ENCODE assay signal across 19 cellular contexts in genomic region chr6:159126590-159126989, GRCh38. TPM values are rescaled to one million over a fixed set of nuclear protein-coding genes. Genes with fewer than 3 reads are reported as not detected.
A peak's percentile ranks its signal among the peaks of the same experiment; 100 is the strongest.
DNase-seq lines count a peak whose midpoint lies in the region; ATAC-seq and TF ChIP-seq lines count a peak whose summit lies in the region.
"Had no signal": no experiment of that assay in that cellular context is flagged by ENCODE, and none has a peak within 500 bp of the region (broad histone marks: within the 10 kb centered on the region; RNA-seq: fewer than 3 reads in every experiment).

No MANE protein-coding gene starts in this region.

- peak overlapping the region; percentile 87 to 93 (median 88) for H3K27ac ChIP-seq in adrenal gland
- H3K27ac ChIP-seq: BLaER1 treated with 17β-estradiol and CSF1 and Interleukin-3, amounts not matched to agents 10 nM and 100 nM; neutrophil had no signal

- CTCF ChIA-PET in activated CD4-positive, alpha-beta T cell treated with anti-CD3 and anti-CD28 coated beads, Interleukin-2, amount 10 ng/mL, durations not matched to agents 7 days and 5 days (lab: Charles Lee) = interaction anchor here (1.3 kb wide), 1 partner anchor 8 kb away, joined by 6 read pairs; no protein-coding TSS in a partner anchor

- H3K27me3 Mint-ChIP-seq in stimulated activated naive B cell treated with anti-CD40 and anti-IgM and Interleukin-4, amounts not matched to agents 10 μg/mL and 1 μg/mL and 100 μg/mL, for 72 hours = no peaks in the 10 kb centered on the region
- peaks cover 8% of the 10 kb centered on the region for H3K27me3 Mint-ChIP-seq in activated CD4-positive, alpha-beta T cell treated with anti-CD3 and anti-CD28 coated beads, Interleukin-2, amount 10 ng/mL, durations not matched to agents 7 days and 5 days
- H3K27me3 Mint-ChIP-seq: activated CD8-positive, alpha-beta T cell treated with anti-CD3 and anti-CD28 coated beads for 36 hours had no signal

- no peaks in the 10 kb centered on the region for H3K36me3 ChIP-seq in adrenal gland (replicated peaks in 1 of 2)
- H3K36me3 ChIP-seq: BLaER1 treated with 17β-estradiol and CSF1 and Interleukin-3, amounts not matched to agents 10 nM and 100 nM; neutrophil had no signal

- no peaks in the 10 kb centered on the region for H3K27me3 ChIP-seq in adrenal gland
- H3K27me3 ChIP-seq: BLaER1 treated with 17β-estradiol and CSF1 and Interleukin-3, amounts not matched to agents 10 nM and 100 nM; neutrophil had no signal

- H3K9me3 ChIP-seq in adrenal gland (replicated peaks in 1 of 3) = no peaks in the 10 kb centered on the region
- H3K9me3 ChIP-seq: neutrophil had no signal

- DNase-seq in adrenal gland (peak; percentile 88 to 97 (median 96)), left ventricle myocardium superior (peak; percentile 85), DMS79 (lab: John Stamatoyannopoulos, UW) (no peak)
- no peak for DNase-seq in stimulated activated naive B cell treated with anti-CD40 and anti-IgM and Interleukin-4, amounts not matched to agents 10 μg/mL and 1 μg/mL and 100 μg/mL, for 72 hours
- no peak for DNase-seq in activated CD4-positive, alpha-beta T cell treated with anti-CD3 and anti-CD28 coated beads for 48 hours
- DNase-seq in activated CD4-positive, alpha-beta T cell treated with anti-CD3 and anti-CD28 coated beads, Interleukin-2, amount 10 ng/mL, durations not matched to agents 7 days and 5 days = no peak
- DNase-seq: activated CD8-positive, alpha-beta T cell treated with anti-CD3 and anti-CD28 coated beads for 36 hours; cerebellar nuclear complex; DMS79 treated with DMSO at 0.1 percent for 48 hours; Kasumi-1; mesenchymal stem cell; NCI-H1417 treated with DMSO at 0.1 percent for 48 hours; stimulated activated CD4-positive, alpha-beta T cell treated with anti-CD3 and anti-CD28 coated beads, Interleukin-4, amount 100 ng/mL, for 1 hour; trophoblast cell had no signal

- intact Hi-C loops in adrenal gland (cut with DNase I) = no loop called here
- intact Hi-C loops in left ventricle myocardium superior (cut with micrococcal nuclease) = no loop called here

- H3K9me3 Mint-ChIP-seq in stimulated activated naive B cell treated with anti-CD40 and anti-IgM and Interleukin-4, amounts not matched to agents 10 μg/mL and 1 μg/mL and 100 μg/mL, for 72 hours = peaks cover 2 to 7% of the 10 kb centered on the region in 2 donors
- H3K9me3 Mint-ChIP-seq in activated CD4-positive, alpha-beta T cell treated with anti-CD3 and anti-CD28 coated beads, Interleukin-2, amount 10 ng/mL, durations not matched to agents 7 days and 5 days = no peaks in the 10 kb centered on the region
- H3K9me3 Mint-ChIP-seq: activated CD8-positive, alpha-beta T cell treated with anti-CD3 and anti-CD28 coated beads for 36 hours had no signal

- 21 to 40% (median 34%) methylated on average over 4 to 5 of the region's 5 CpGs for WGBS in adrenal gland, 4 donors

- ATAC-seq in HG02798 (IDR thresholded peaks at IDR 0.05; ENCODE audit: poor library complexity, unreplicated experiment) (peak; percentile 3), left ventricle myocardium superior (peak; percentile 91), HG03095 (IDR thresholded peaks at IDR 0.05; ENCODE audit: unreplicated experiment) (no peak)
- no peak for ATAC-seq in stimulated activated naive B cell treated with anti-CD40 and anti-IgM and Interleukin-4, amounts not matched to agents 10 μg/mL and 1 μg/mL and 100 μg/mL, for 72 hours (replicated peaks)
- ATAC-seq: activated CD8-positive, alpha-beta T cell treated with anti-CD3 and anti-CD28 coated beads for 36 hours had no signal

- peak overlapping the region in 1 of 2 donors; percentile 41 for H3K4me3 Mint-ChIP-seq in stimulated activated naive B cell treated with anti-CD40 and anti-IgM and Interleukin-4, amounts not matched to agents 10 μg/mL and 1 μg/mL and 100 μg/mL, for 72 hours
- no peak overlapping the region for H3K4me3 Mint-ChIP-seq in activated CD4-positive, alpha-beta T cell treated with anti-CD3 and anti-CD28 coated beads, Interleukin-2, amount 10 ng/mL, durations not matched to agents 7 days and 5 days
- H3K4me3 Mint-ChIP-seq: activated CD8-positive, alpha-beta T cell treated with anti-CD3 and anti-CD28 coated beads for 36 hours had no signal

- peak in 1 of 2 donors; percentile 45 for TF ChIP-seq POLR2A in adrenal gland (IDR thresholded peaks at IDR 0.05)

- peaks cover 32 to 70% of the 10 kb centered on the region in 2 donors for H3K4me1 Mint-ChIP-seq in stimulated activated naive B cell treated with anti-CD40 and anti-IgM and Interleukin-4, amounts not matched to agents 10 μg/mL and 1 μg/mL and 100 μg/mL, for 72 hours
- H3K4me1 Mint-ChIP-seq in activated CD4-positive, alpha-beta T cell treated with anti-CD3 and anti-CD28 coated beads, Interleukin-2, amount 10 ng/mL, durations not matched to agents 7 days and 5 days = no peaks in the 10 kb centered on the region

- POLR2A ChIA-PET in activated CD4-positive, alpha-beta T cell treated with anti-CD3 and anti-CD28 coated beads, Interleukin-2, amount 10 ng/mL, durations not matched to agents 7 days and 5 days (lab: Charles Lee) = no interaction called here

- H3K27ac Mint-ChIP-seq in stimulated activated naive B cell treated with anti-CD40 and anti-IgM and Interleukin-4, amounts not matched to agents 10 μg/mL and 1 μg/mL and 100 μg/mL, for 72 hours = peak overlapping the region; percentile 90
- no peak overlapping the region for H3K27ac Mint-ChIP-seq in activated CD4-positive, alpha-beta T cell treated with anti-CD3 and anti-CD28 coated beads, Interleukin-2, amount 10 ng/mL, durations not matched to agents 7 days and 5 days
- H3K27ac Mint-ChIP-seq: activated CD8-positive, alpha-beta T cell treated with anti-CD3 and anti-CD28 coated beads for 36 hours had no signal

- H3K4me1 ChIP-seq in adrenal gland (replicated peaks in 1 of 2) = peaks cover 13 to 19% of the 10 kb centered on the region in 2 donors

- TF ChIP-seq CTCF in adrenal gland (IDR thresholded peaks at IDR 0.05) = no peak

- H3K4me3 ChIP-seq in adrenal gland = no peak overlapping the region
- H3K4me3 ChIP-seq: BLaER1 treated with 17β-estradiol and CSF1 and Interleukin-3, amounts not matched to agents 10 nM and 100 nM had no signal

- peaks cover 7 to 9% of the 10 kb centered on the region in 2 donors for H3K36me3 Mint-ChIP-seq in stimulated activated naive B cell treated with anti-CD40 and anti-IgM and Interleukin-4, amounts not matched to agents 10 μg/mL and 1 μg/mL and 100 μg/mL, for 72 hours
- no peaks in the 10 kb centered on the region for H3K36me3 Mint-ChIP-seq in activated CD4-positive, alpha-beta T cell treated with anti-CD3 and anti-CD28 coated beads, Interleukin-2, amount 10 ng/mL, durations not matched to agents 7 days and 5 days (ENCODE audit: low read depth)

RNA-seq across cellular contexts. Expression of gene FNDC1, which starts 42.6 kb away (rescaled TPM):
- total RNA-seq in adrenal gland (1 to 10 TPM in 4 of 8 donors, under 1 TPM in 4; 0.46 to 2.6 (median 1.2) TPM), left ventricle myocardium superior (1.9 TPM)
- polyA plus RNA-seq in adrenal gland = under 1 TPM; 0.10 to 0.48 (median 0.16) TPM
- not detected for total RNA-seq in activated CD4-positive, alpha-beta T cell treated with anti-CD3 and anti-CD28 coated beads, Interleukin-2, amount 10 ng/mL, durations not matched to agents 7 days and 5 days
- total RNA-seq: activated CD8-positive, alpha-beta T cell treated with anti-CD3 and anti-CD28 coated beads for 36 hours had no signal
- polyA plus RNA-seq: endothelial cell of umbilical vein had no signal

Comparison
In these comparisons a context has a peak if more than half of its experiments do, and no peak if none do; other contexts are left out.
1. ATAC-seq: peak in HG02798 (single experiment) and left ventricle myocardium superior (single experiment); none in stimulated activated naive B cell treated with anti-CD40 and anti-IgM and Interleukin-4, amounts not matched to agents 10 μg/mL and 1 μg/mL and 100 μg/mL, for 72 hours (0 of 2) and HG03095 (single experiment).
2. DNase-seq: peak in adrenal gland (7 of 7) and left ventricle myocardium superior (single experiment); none in stimulated activated naive B cell treated with anti-CD40 and anti-IgM and Interleukin-4, amounts not matched to agents 10 μg/mL and 1 μg/mL and 100 μg/mL, for 72 hours (single experiment), activated CD4-positive, alpha-beta T cell treated with anti-CD3 and anti-CD28 coated beads for 48 hours (single experiment), DMS79 (single experiment) and activated CD4-positive, alpha-beta T cell treated with anti-CD3 and anti-CD28 coated beads, Interleukin-2, amount 10 ng/mL, durations not matched to agents 7 days and 5 days (single experiment).